ENCODE assay signal across 8 cellular contexts in genomic region chr17:50681260-50682200, GRCh38. TPM values are rescaled to one million over a fixed set of nuclear protein-coding genes. Genes with fewer than 3 reads are reported as not detected.
DNase-seq lines count a peak whose midpoint lies in the region; ATAC-seq and TF ChIP-seq lines count a peak whose summit lies in the region.

No MANE protein-coding gene starts in this region.

- H3K27me3 ChIP-seq in breast epithelium (no peaks in the 10 kb centered on the region), left lung (peaks cover 0 to 8% of the 10 kb centered on the region in 2 donors), Karpas-422 (ENCODE audit: low read length) (no peaks in the 10 kb centered on the region)

- H3K9me3 ChIP-seq in breast epithelium = no peaks in the 10 kb centered on the region
- H3K9me3 ChIP-seq in left lung = no peaks in the 10 kb centered on the region
- no peaks in the 10 kb centered on the region for H3K9me3 ChIP-seq in Karpas-422 (ENCODE audit: low read length)

- no peak for TF ChIP-seq POLR2A in breast epithelium (IDR thresholded peaks at IDR 0.05)

- DNase-seq in NCI-H748 (lab: John Stamatoyannopoulos, UW; ENCODE audit: unreplicated experiment) = peak; percentile 41
- no peak for DNase-seq in NCI-H748 treated with DMSO at 0.1 percent for 48 hours (lab: John Stamatoyannopoulos, UW)
- DNase-seq in NCI-H69 (lab: John Stamatoyannopoulos, UW) = peak; percentile 84
- DNase-seq in breast epithelium (ENCODE audit: low spot score in 2 of 2) = peak in 1 of 2 donors; percentile 52
- DNase-seq in left lung = no peak
- DNase-seq in type B pancreatic cell (ENCODE audit: extremely low spot score, unreplicated experiment) = no peak
- DNase-seq in Karpas-422 = no peak

- no peaks in the 10 kb centered on the region for H3K9me2 ChIP-seq in Karpas-422 (replicated peaks; ENCODE audit: insufficient read depth, low read length)

- no peaks in the 10 kb centered on the region for H3K79me2 ChIP-seq in Karpas-422 (ENCODE audit: low read length)

- no peaks in the 10 kb centered on the region for H3K36me3 ChIP-seq in breast epithelium
- H3K36me3 ChIP-seq in left lung = no peaks in the 10 kb centered on the region
- no peaks in the 10 kb centered on the region for H3K36me3 ChIP-seq in Karpas-422 (ENCODE audit: insufficient read depth, low read length)

- H3K4me1 Mint-ChIP-seq in type B pancreatic cell (ENCODE audit: unreplicated experiment) = peaks cover 30% of the 10 kb centered on the region

- H3K4me1 ChIP-seq in breast epithelium (peaks cover 0 to 4% of the 10 kb centered on the region in 2 donors), left lung (peaks cover 5 to 12% of the 10 kb centered on the region in 2 donors), Karpas-422 (ENCODE audit: low read length) (no peaks in the 10 kb centered on the region)

- no peak overlapping the region for H3K27ac ChIP-seq in breast epithelium
- peak overlapping the region in 1 of 2 donors; percentile 33 for H3K27ac ChIP-seq in left lung
- no peak overlapping the region for H3K27ac ChIP-seq in Karpas-422 (ENCODE audit: low read length)

- intact Hi-C loops in breast epithelium (cut with DNase I; ENCODE audit: low total_unique reads) (loop anchor here (10.0 kb wide), 1 partner anchor 47 kb away; the partner anchor contains the start of gene ABCC3), left lung (cut with DNase I) (loop anchor here in 1 of 2 donors (10.0 kb wide), 1 partner anchor 47 kb away; the partner anchor contains the start of gene ABCC3)

- H3K27ac Mint-ChIP-seq in type B pancreatic cell = peak overlapping the region; percentile 24

- no peak overlapping the region for H3K4me3 Mint-ChIP-seq in type B pancreatic cell

- ATAC-seq in left lung (peak; percentile 64), GM19023 (IDR thresholded peaks at IDR 0.05; ENCODE audit: unreplicated experiment) (no peak)

- H3K9me3 Mint-ChIP-seq in type B pancreatic cell = no peaks in the 10 kb centered on the region

- no peak overlapping the region for H3K9ac ChIP-seq in Karpas-422 (ENCODE audit: low read length)

- H3K27me3 Mint-ChIP-seq in type B pancreatic cell = peaks cover 5% of the 10 kb centered on the region

- H3K36me3 Mint-ChIP-seq in type B pancreatic cell = no peaks in the 10 kb centered on the region

- H3K4me2 ChIP-seq in Karpas-422 (ENCODE audit: low read depth, low read length, poor library complexity, severe bottlenecking) = no peak overlapping the region

- H3K4me3 ChIP-seq in breast epithelium = no peak overlapping the region
- no peak overlapping the region for H3K4me3 ChIP-seq in left lung
- H3K4me3 ChIP-seq in Karpas-422 (ENCODE audit: low read length) = no peak overlapping the region

- H4K20me1 ChIP-seq in Karpas-422 (ENCODE audit: insufficient read depth, low read depth, low read length) = no peaks in the 10 kb centered on the region

- no peak overlapping the region for H2AFZ ChIP-seq in Karpas-422 (ENCODE audit: low read length)

- peak; percentile 12 to 76 (median 60) for TF ChIP-seq CTCF in breast epithelium (IDR thresholded peaks at IDR 0.05)
- TF ChIP-seq CTCF in left lung (IDR thresholded peaks at IDR 0.05) = peak; percentile 24 to 35
- TF ChIP-seq CTCF in type B pancreatic cell (conservative IDR thresholded peaks at IDR 0.05) = peak; percentile 71

RNA-seq across cellular contexts. Expression of gene ANKRD40, which starts 26.2 kb away (rescaled TPM):
- total RNA-seq in breast epithelium (10 to 100 TPM; 36.7 to 68.6 (median 38.1) TPM), left lung (10 to 100 TPM; 42.2 to 47.1 TPM), type B pancreatic cell (ENCODE audit: low replicate concordance) (21.0 and 38.4 TPM in 2 replicates)
- 17.1 and 34.1 TPM in 2 replicates for total RNA-seq in Karpas-422 (2014; rRNA removed; shearing (Covaris generic); ENCODE audit: low replicate concordance)

RNA-seq across cellular contexts. Expression of gene LUC7L3, which starts 37.9 kb away (rescaled TPM):
- total RNA-seq in breast epithelium = 100 to 1,000 TPM in 2 of 3 donors, 10 to 100 TPM in 1; 70.7 to 161 (median 104) TPM
- total RNA-seq in left lung = 10 to 100 TPM; 76.1 to 89.2 TPM
- 83.4 and 157 TPM in 2 replicates for total RNA-seq in type B pancreatic cell (ENCODE audit: low replicate concordance)
- 102 and 142 TPM in 2 replicates for total RNA-seq in Karpas-422 (2014; rRNA removed; shearing (Covaris generic); ENCODE audit: low replicate concordance)

RNA-seq across cellular contexts. Expression of gene ABCC3, which starts 46.8 kb away (rescaled TPM):
- 100 to 1,000 TPM in 1 of 3 donors, 10 to 100 TPM in 1, 1 to 10 TPM in 1; 6.1 to 122 (median 81.0) TPM for total RNA-seq in breast epithelium
- 100 to 1,000 TPM in 1 of 2 donors, 10 to 100 TPM in 1; 52.3 to 120 TPM for total RNA-seq in left lung
- 10.6 and 13.3 TPM in 2 replicates for total RNA-seq in type B pancreatic cell (ENCODE audit: low replicate concordance)
- not detected in 2 replicates for total RNA-seq in Karpas-422 (2014; rRNA removed; shearing (Covaris generic); ENCODE audit: low replicate concordance)

Comparison
In these comparisons a context has a peak if more than half of its experiments do, and no peak if none do; other contexts are left out.
1. DNase-seq: peak in NCI-H748 (single experiment) and NCI-H69 (single experiment); none in NCI-H748 treated with DMSO at 0.1 percent for 48 hours (single experiment), left lung (0 of 2), type B pancreatic cell (single experiment) and Karpas-422 (single experiment).
2. Peak in every context shown above with its lines, with median percentiles within 50 percentile points of each other: CTCF ChIP-seq.